Comparison of ENCODE assay signal across 8 cellular contexts in the genomic region with DNA sequence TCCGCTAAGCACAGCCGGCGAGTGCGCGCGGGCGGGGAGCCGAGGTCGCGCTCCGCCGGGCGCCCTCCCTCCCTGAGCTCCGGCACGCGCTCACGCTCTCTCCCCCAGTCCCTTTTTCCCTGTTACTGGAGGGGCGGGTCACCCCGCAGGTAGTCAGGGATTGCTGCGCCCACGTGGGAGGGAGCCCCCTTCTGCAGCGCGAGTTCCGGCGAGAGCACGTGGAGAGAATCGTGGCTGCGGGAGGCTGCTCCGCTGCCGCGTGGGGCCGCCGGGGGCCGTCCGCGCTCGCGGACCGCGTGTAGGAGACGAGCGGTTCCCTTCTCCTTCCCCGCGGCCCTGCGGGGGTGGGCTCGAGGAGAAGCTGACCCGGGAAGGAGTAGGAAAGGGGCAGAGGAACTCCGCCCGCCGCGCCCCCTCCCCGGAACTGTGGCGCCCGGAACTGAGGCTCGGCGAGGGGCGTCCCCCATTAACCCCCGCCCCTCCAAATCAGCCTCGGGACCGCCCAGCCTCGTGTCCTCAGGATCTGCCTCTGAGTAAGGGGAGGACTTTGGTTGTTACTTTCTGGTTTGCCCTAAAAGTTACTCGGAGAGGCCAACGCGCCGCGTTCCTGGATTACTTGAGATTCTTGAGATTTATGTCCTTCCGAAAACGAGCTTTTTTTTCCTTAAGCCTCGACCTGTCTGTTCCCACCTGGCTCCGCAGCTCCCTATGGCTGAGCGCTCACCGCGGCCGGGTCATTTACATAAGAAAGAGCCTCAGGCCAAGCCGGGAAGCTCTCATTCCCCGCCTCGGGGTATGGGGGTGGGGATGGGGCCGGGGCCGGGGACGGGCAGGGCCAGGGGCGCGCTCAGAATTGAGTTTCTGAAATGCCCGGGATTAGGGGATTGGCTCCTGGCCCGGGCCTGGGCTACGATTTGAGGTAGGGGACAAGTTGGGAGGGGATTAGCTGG. TPM values are rescaled to one million over a fixed set of nuclear protein-coding genes. Genes with fewer than 3 reads are reported as not detected.
DNase-seq lines count a peak whose midpoint lies in the region; ATAC-seq, FAIRE-seq and TF ChIP-seq lines count a peak whose summit lies in the region.

No MANE protein-coding gene starts in this region.

- H3K27me3 Mint-ChIP-seq in CD4-positive, alpha-beta memory T cell = no peaks in the 10 kb centered on the region
- H3K27me3 Mint-ChIP-seq in activated T-cell treated with anti-CD3 and anti-CD28 coated beads, Interleukin-2, amount 50 U/mL, for 24 hours = no peaks in the 10 kb centered on the region

- DNase-seq in CD4-positive, alpha-beta memory T cell = peak; percentile 37 to 61 (median 47)
- peak; percentile 64 for DNase-seq in OCI-M1 (lab: John Stamatoyannopoulos, UW)
- DNase-seq in activated T-cell treated with anti-CD3 and anti-CD28 coated beads, Interleukin-2, amount 50 U/mL, for 24 hours = peak; percentile 87
- peak; percentile 66 for DNase-seq in fibroblast of villous mesenchyme (ENCODE audit: low read depth)
- DNase-seq in pancreas = peak in 5 of 6 donors; percentile 27 to 73 (median 47)
- DNase-seq in ureter (ENCODE audit: low spot score) = peak; percentile 62

- peak overlapping the region in 6 of 7 donors; percentile 85 to 91 (median 86) for H3K27ac Mint-ChIP-seq in CD4-positive, alpha-beta memory T cell
- H3K27ac Mint-ChIP-seq in activated T-cell treated with anti-CD3 and anti-CD28 coated beads, Interleukin-2, amount 50 U/mL, for 24 hours = peak overlapping the region; percentile 97

- CTCF ChIA-PET in CD4-positive, alpha-beta memory T cell (lab: Charles Lee; ENCODE audit: partially characterized antibody) = interaction anchor here (0.7 to 11.5 kb wide), 11 partner anchors 9 to 120 kb away, joined by 3 to 147 read pairs (median 5); no protein-coding TSS in a partner anchor

- TF ChIP-seq CTCF in fibroblast of villous mesenchyme (IDR thresholded peaks at IDR 0.05; ENCODE audit: insufficient read depth, low read depth, low read length) = no peak
- no peak for TF ChIP-seq CTCF in pancreas (IDR thresholded peaks at IDR 0.05)

- H3K9me3 Mint-ChIP-seq in CD4-positive, alpha-beta memory T cell = no peaks in the 10 kb centered on the region
- H3K9me3 Mint-ChIP-seq in activated T-cell treated with anti-CD3 and anti-CD28 coated beads, Interleukin-2, amount 50 U/mL, for 24 hours = no peaks in the 10 kb centered on the region

- H3K27me3 ChIP-seq in CD4-positive, alpha-beta memory T cell (ENCODE audit: insufficient read depth, low read length) = no peaks in the 10 kb centered on the region
- no peaks in the 10 kb centered on the region for H3K27me3 ChIP-seq in pancreas

- H3K4me3 ChIP-seq in CD4-positive, alpha-beta memory T cell (ENCODE audit: low read length in 2 of 2) = peak overlapping the region; percentile 61 to 68
- H3K4me3 ChIP-seq in fibroblast of villous mesenchyme (ENCODE audit: low read depth, low read length) = peak overlapping the region; percentile 90
- peak overlapping the region; percentile 57 to 75 (median 64) for H3K4me3 ChIP-seq in pancreas

- POLR2A ChIA-PET in CD4-positive, alpha-beta memory T cell (lab: Charles Lee; ENCODE audit: partially characterized antibody) = interaction anchor here (1.3 to 9.4 kb wide), 4 partner anchors 10 to 47 kb away, joined by 3 to 148 read pairs (median 10); no protein-coding TSS in a partner anchor

- no peaks in the 10 kb centered on the region for H3K36me3 ChIP-seq in CD4-positive, alpha-beta memory T cell (ENCODE audit: insufficient read depth, low read length)
- no peaks in the 10 kb centered on the region for H3K36me3 ChIP-seq in pancreas

- intact Hi-C loops in CD4-positive, alpha-beta memory T cell (cut with micrococcal nuclease) = loop anchor here (1.0 to 2.0 kb wide), 2 partner anchors 123 to 180 kb away; partner anchors contain the start of genes POLE4 and SEMA4F
- intact Hi-C loops in pancreas (cut with DNase I) = no loop called here

- WGBS in pancreas, 2 donors = 0 to 1% methylated on average over 83 to 85 of the region's 85 CpGs

- H3K36me3 Mint-ChIP-seq in CD4-positive, alpha-beta memory T cell = peaks cover 0 to 1% of the 10 kb centered on the region in 2 donors
- peaks cover 43% of the 10 kb centered on the region for H3K36me3 Mint-ChIP-seq in activated T-cell treated with anti-CD3 and anti-CD28 coated beads, Interleukin-2, amount 50 U/mL, for 24 hours (ENCODE audit: low read depth)

- H3K4me1 ChIP-seq in CD4-positive, alpha-beta memory T cell (ENCODE audit: insufficient read depth, low read length) = peaks cover 46% of the 10 kb centered on the region
- peaks cover 0 to 12% (median 7%) of the 10 kb centered on the region in 3 donors for H3K4me1 ChIP-seq in pancreas

- H3K9me3 ChIP-seq in CD4-positive, alpha-beta memory T cell (ENCODE audit: control insufficient read depth in 1 of 2, low read length in 2 of 2) = no peaks in the 10 kb centered on the region
- H3K9me3 ChIP-seq in pancreas = no peaks in the 10 kb centered on the region

- H3K4me1 Mint-ChIP-seq in CD4-positive, alpha-beta memory T cell = peaks cover 31 to 55% (median 40%) of the 10 kb centered on the region in 4 donors
- peaks cover 58% of the 10 kb centered on the region for H3K4me1 Mint-ChIP-seq in activated T-cell treated with anti-CD3 and anti-CD28 coated beads, Interleukin-2, amount 50 U/mL, for 24 hours (ENCODE audit: low read depth)

- FAIRE-seq in pancreas (lab: Jason Lieb, UNC) = no peak

- peak overlapping the region; percentile 90 to 96 (median 92) for H3K4me3 Mint-ChIP-seq in CD4-positive, alpha-beta memory T cell
- peak overlapping the region; percentile 96 for H3K4me3 Mint-ChIP-seq in activated T-cell treated with anti-CD3 and anti-CD28 coated beads, Interleukin-2, amount 50 U/mL, for 24 hours

- peak overlapping the region; percentile 47 for H3K27ac ChIP-seq in CD4-positive, alpha-beta memory T cell (ENCODE audit: low read depth, low read length)
- peak overlapping the region in 2 of 4 donors; percentile 46 to 70 for H3K27ac ChIP-seq in pancreas

- peak; percentile 57 for ATAC-seq in GM19324 (IDR thresholded peaks at IDR 0.05; ENCODE audit: low FRiP score, unreplicated experiment)
- peak; percentile 53 for ATAC-seq in HG03432 (IDR thresholded peaks at IDR 0.05; ENCODE audit: unreplicated experiment)
- peak; percentile 45 to 64 (median 50) for ATAC-seq in pancreas

RNA-seq across cellular contexts. Expression of gene HK2, which starts 1.2 kb away (rescaled TPM):
- total RNA-seq in CD4-positive, alpha-beta memory T cell = 1 to 10 TPM; 7.3 to 9.4 TPM
- polyA plus RNA-seq in CD4-positive, alpha-beta memory T cell = 1 to 10 TPM; 1.7 to 4.9 TPM
- total RNA-seq in fibroblast of villous mesenchyme (15.1 and 31.2 TPM in 2 replicates), pancreas (1 to 10 TPM in 5 of 6 donors, under 1 TPM in 1; 0.56 to 8.6 (median 4.4) TPM), ureter (62.8 TPM)
- 1 to 10 TPM in 1 of 2 donors, under 1 TPM in 1; 0.47 to 1.9 TPM for polyA plus RNA-seq in pancreas
